Comparison of ENCODE assay signal across 19 cellular contexts in the genomic region with DNA sequence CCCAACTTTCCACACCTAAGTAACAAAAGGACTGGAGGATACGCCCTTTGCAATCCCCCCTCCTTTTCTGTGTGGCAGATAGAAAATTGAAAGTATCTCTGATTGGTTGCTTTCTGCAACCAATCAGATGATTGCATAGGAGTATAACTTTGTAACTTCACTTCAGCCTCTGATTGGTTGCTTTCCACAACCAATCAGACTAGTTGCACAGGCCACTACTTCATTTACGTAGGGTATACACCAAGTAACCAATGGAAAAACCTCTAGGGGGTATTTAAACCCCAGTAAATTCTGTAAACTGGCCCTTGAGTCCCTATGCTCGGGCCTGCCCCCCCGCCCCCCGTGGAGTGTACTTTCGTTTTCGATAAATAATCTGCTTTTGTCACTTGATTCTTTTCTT.
DNase-seq lines count a peak whose midpoint lies in the region; ATAC-seq and TF ChIP-seq lines count a peak whose summit lies in the region.
"Had no signal": no experiment of that assay in that cellular context is flagged by ENCODE, and none has a peak within 500 bp of the region (broad histone marks: within the 10 kb centered on the region; RNA-seq: fewer than 3 reads in every experiment).

No MANE protein-coding gene starts in this region.

- H3K79me1 ChIP-seq in neuronal stem cell (ENCODE audit: low read depth, low read length): no peaks in the 10 kb centered on the region

- H2BK12ac ChIP-seq in neuronal stem cell (ENCODE audit: low read length): no peak overlapping the region

- H3K9ac ChIP-seq in parathyroid adenoma (no peak overlapping the region), neuronal stem cell (ENCODE audit: low read depth, low read length, poor library complexity) (no peak overlapping the region)

- no peak overlapping the region for H3K18ac ChIP-seq in neuronal stem cell (ENCODE audit: low read length)

- no peak overlapping the region for H2BK5ac ChIP-seq in neuronal stem cell (ENCODE audit: low read length)

- peak overlapping the region; percentile 69 for H3K4me2 ChIP-seq in parathyroid adenoma (ENCODE audit: low read length)
- H3K4me2 ChIP-seq in neuronal stem cell (ENCODE audit: insufficient read depth, low read length, poor library complexity, severe bottlenecking): no peak overlapping the region
- H3K4me2 ChIP-seq: smooth muscle cell had no signal

- H3K4me3 ChIP-seq in Panc1 (ENCODE audit: low read depth in 2 of 2, low read length in 2 of 2): peak overlapping the region; percentile 27 to 42
- H3K4me3 ChIP-seq in parathyroid adenoma (ENCODE audit: low read depth, low read length): peak overlapping the region; percentile 50
- H3K4me3 ChIP-seq in neuronal stem cell (ENCODE audit: low read length in 2 of 2): no peak overlapping the region
- H3K4me3 ChIP-seq: smooth muscle cell, upper lobe of left lung had no signal

- WGBS in neuronal stem cell (ENCODE audit: extremely low coverage in 2 of 2, insufficient read length in 2 of 2, insufficient replicate concordance in 1 of 2), 2 donors: no CpG with 5 or more reads among the region's 7 CpGs

- in situ Hi-C loops in Panc1 (cut with HindIII; ENCODE audit: low pct_unique_long_range_greater_than_20kb, low sequenced_read_pairs): no loop called here

- no peak for TF ChIP-seq CTCF in Panc1 (IDR thresholded peaks at IDR 0.05)
- no peak for TF ChIP-seq CTCF in parathyroid adenoma (IDR thresholded peaks at IDR 0.05)

- H3K27ac ChIP-seq in Panc1 (ENCODE audit: low read length) (no peak overlapping the region), parathyroid adenoma (no peak overlapping the region), neuronal stem cell (replicated peaks; ENCODE audit: low read length) (no peak overlapping the region)
- H3K27ac ChIP-seq: upper lobe of left lung had no signal

- H2AFZ ChIP-seq in parathyroid adenoma (no peak overlapping the region), neuronal stem cell (ENCODE audit: low read length) (no peak overlapping the region)

- no peak overlapping the region for H2BK15ac ChIP-seq in neuronal stem cell (ENCODE audit: low read length)

- no peak overlapping the region for H3K14ac ChIP-seq in neuronal stem cell (ENCODE audit: low read length)

- no peaks in the 10 kb centered on the region for H3K36me3 ChIP-seq in Panc1 (ENCODE audit: control insufficient read depth, insufficient read depth, low read length)
- no peaks in the 10 kb centered on the region for H3K36me3 ChIP-seq in parathyroid adenoma (ENCODE audit: control insufficient read depth, insufficient read depth, low read length)
- no peaks in the 10 kb centered on the region for H3K36me3 ChIP-seq in neuronal stem cell (replicated peaks in 1 of 2; ENCODE audit: control insufficient read depth in 2 of 2, insufficient read depth in 2 of 2, low read length in 2 of 2)
- H3K36me3 ChIP-seq: upper lobe of left lung had no signal

- H3K23ac ChIP-seq in neuronal stem cell (ENCODE audit: low read depth, low read length, poor library complexity): no peak overlapping the region

- DNase-seq in NCI-H748 (lab: John Stamatoyannopoulos, UW; ENCODE audit: unreplicated experiment): peak; percentile 16
- DNase-seq in NCI-H748 treated with DMSO at 0.1 percent for 48 hours (lab: John Stamatoyannopoulos, UW): no peak
- DNase-seq in NAMALWA (ENCODE audit: low spot score): peak; percentile 7
- no peak for DNase-seq in Panc1 (ENCODE audit: low read depth, low spot score)
- DNase-seq in neuronal stem cell (ENCODE audit: low spot score): no peak
- no peak for DNase-seq in HCEC 1CT
- no peak for DNase-seq in epidermal melanocyte (ENCODE audit: insufficient read length, low spot score)
- DNase-seq: activated B cell treated with CpG ODN at 0.5 μM for 24 hours; activated CD8-positive, alpha-beta memory T cell treated with anti-CD3 and anti-CD28 coated beads for 24 hours; CD8-positive, alpha-beta memory T cell; central memory CD4-positive, alpha-beta T cell; effector memory CD8-positive, alpha-beta T cell; KBM-7; left cardiac atrium; NCI-H1930; stimulated activated naive B cell treated with anti-CD40 and anti-IgM and Interleukin-4, amounts not matched to agents 10 μg/mL and 1 μg/mL and 100 μg/mL, for 72 hours; upper lobe of left lung had no signal

- ATAC-seq in Panc1: no peak
- ATAC-seq: effector memory CD8-positive, alpha-beta T cell; left cardiac atrium; stimulated activated naive B cell treated with anti-CD40 and anti-IgM and Interleukin-4, amounts not matched to agents 10 μg/mL and 1 μg/mL and 100 μg/mL, for 72 hours had no signal

- CTCF ChIA-PET in Panc1 (lab: Charles Lee): interaction anchor here (0.7 kb wide), 1 partner anchor 665 kb away, joined by 4 read pairs; no protein-coding TSS in a partner anchor

- intact Hi-C loops in Panc1 (cut with micrococcal nuclease; ENCODE audit: unreplicated experiment): no loop called here

- no peak overlapping the region for H3K4ac ChIP-seq in neuronal stem cell (ENCODE audit: low read length)

- H4K91ac ChIP-seq in neuronal stem cell (ENCODE audit: low read depth, low read length, poor library complexity): no peak overlapping the region

- BruUV-seq in Panc1 (replicated peaks; lab: Mats Ljungman, UMichigan): no TSS peak

- no peaks in the 10 kb centered on the region for H3K27me3 ChIP-seq in Panc1 (ENCODE audit: control insufficient read depth, insufficient read depth, low read length)
- no peaks in the 10 kb centered on the region for H3K27me3 ChIP-seq in parathyroid adenoma (ENCODE audit: control insufficient read depth, insufficient read depth, low read length)
- H3K27me3 ChIP-seq in neuronal stem cell (ENCODE audit: control insufficient read depth in 3 of 3, insufficient read depth in 3 of 3, low read depth in 1 of 3, low read length in 3 of 3): no peaks in the 10 kb centered on the region
- H3K27me3 ChIP-seq: upper lobe of left lung had no signal

- no peak overlapping the region for H4K8ac ChIP-seq in neuronal stem cell (ENCODE audit: low read depth, low read length)

- H3K4me1 ChIP-seq in Panc1 (ENCODE audit: control insufficient read depth, insufficient read depth, low read length) (no peaks in the 10 kb centered on the region), parathyroid adenoma (no peaks in the 10 kb centered on the region), neuronal stem cell (ENCODE audit: control insufficient read depth in 2 of 2, insufficient read depth in 1 of 2, low read depth in 1 of 2, low read length in 2 of 2) (peaks cover 0 to 4% of the 10 kb centered on the region in 2 donors)
- H3K4me1 ChIP-seq: upper lobe of left lung had no signal

- no peaks in the 10 kb centered on the region for H3K79me2 ChIP-seq in parathyroid adenoma

- H3K9me3 ChIP-seq in Panc1 (ENCODE audit: control insufficient read depth, insufficient read depth, low read depth, low read length): no peaks in the 10 kb centered on the region
- no peaks in the 10 kb centered on the region for H3K9me3 ChIP-seq in parathyroid adenoma (ENCODE audit: control insufficient read depth, low read length)
- no peaks in the 10 kb centered on the region for H3K9me3 ChIP-seq in neuronal stem cell (replicated peaks in 1 of 2; ENCODE audit: control insufficient read depth in 2 of 2, insufficient read depth in 1 of 2, low read depth in 1 of 2, low read length in 2 of 2)
- H3K9me3 ChIP-seq: upper lobe of left lung had no signal

- no peak overlapping the region for H2BK120ac ChIP-seq in neuronal stem cell (ENCODE audit: low read depth, low read length)

- POLR2A ChIA-PET in Panc1 (lab: Charles Lee): interaction anchor here (0.6 to 0.9 kb wide), 2 partner anchors 261 to 312 kb away, joined by 3 to 7 read pairs; no protein-coding TSS in a partner anchor

- no peak overlapping the region for H2AK5ac ChIP-seq in neuronal stem cell (ENCODE audit: low read depth, low read length)

Comparison
In these comparisons a context has a peak if more than half of its experiments do, and no peak if none do; other contexts are left out.
1. DNase-seq: peak in NCI-H748 (single experiment) and NAMALWA (single experiment); none in NCI-H748 treated with DMSO at 0.1 percent for 48 hours (single experiment), Panc1 (single experiment), neuronal stem cell (single experiment), HCEC 1CT (single experiment) and epidermal melanocyte (single experiment).
2. H3K4me3 ChIP-seq: peak in Panc1 (2 of 2) and parathyroid adenoma (single experiment); none in neuronal stem cell (0 of 2).